20 cellular contexts compared by ENCODE assay signal in genomic region chr7:139397192-139397591, GRCh38.
"Had no signal": no experiment of that assay in that cellular context is flagged by ENCODE, and none has a peak within 500 bp of the region (broad histone marks: within the 10 kb centered on the region; RNA-seq: fewer than 3 reads in every experiment).

No MANE protein-coding gene starts in this region.

- H3K9me3 ChIP-seq: gastroesophageal sphincter, sigmoid colon, upper lobe of left lung had no signal

- H3K4me2 ChIP-seq: smooth muscle cell had no signal

- FAIRE-seq: islet of Langerhans, TTC549 had no signal

- H3K27ac Mint-ChIP-seq: activated naive CD8-positive, alpha-beta T cell treated with anti-CD3 and anti-CD28 coated beads, Interleukin-2, amount 10 ng/mL, durations not matched to agents 7 days and 5 days; activated T-cell treated with anti-CD3 and anti-CD28 coated beads, Interleukin-2, amount 50 U/mL, for 72 hours had no signal

- H3K27me3 ChIP-seq: gastroesophageal sphincter, sigmoid colon, upper lobe of left lung had no signal

- H3K4me3 ChIP-seq: gastroesophageal sphincter, sigmoid colon, SK-N-MC, smooth muscle cell, upper lobe of left lung had no signal

- H3K27ac ChIP-seq: epithelial cell of prostate, gastroesophageal sphincter, sigmoid colon, upper lobe of left lung, WERI-Rb-1 had no signal

- DNase-seq: activated CD4-positive, alpha-beta T cell treated with anti-CD3 and anti-CD28 coated beads for 1 hour; activated CD8-positive, alpha-beta memory T cell treated with anti-CD3 and anti-CD28 coated beads, Interleukin-2, amount 50 U/mL, for 48 hours; activated gamma-delta T cell; activated naive CD8-positive, alpha-beta T cell treated with anti-CD3 and anti-CD28 coated beads, Interleukin-2, amount 10 ng/mL, durations not matched to agents 7 days and 5 days; activated T-cell treated with anti-CD3 and anti-CD28 coated beads, Interleukin-2, amount 50 U/mL, for 72 hours; amygdala; head of caudate nucleus; left cardiac atrium; nucleus accumbens; sigmoid colon; stimulated activated CD4-positive, alpha-beta T cell treated with anti-CD3 and anti-CD28 coated beads, Interleukin-15, amount 100 ng/mL, for 24 hours; stimulated activated naive CD4-positive, alpha-beta T cell; upper lobe of left lung; WERI-Rb-1 had no signal

- H3K27me3 Mint-ChIP-seq: activated naive CD8-positive, alpha-beta T cell treated with anti-CD3 and anti-CD28 coated beads, Interleukin-2, amount 10 ng/mL, durations not matched to agents 7 days and 5 days had no signal

- H3K4me3 Mint-ChIP-seq: activated naive CD8-positive, alpha-beta T cell treated with anti-CD3 and anti-CD28 coated beads, Interleukin-2, amount 10 ng/mL, durations not matched to agents 7 days and 5 days; activated T-cell treated with anti-CD3 and anti-CD28 coated beads, Interleukin-2, amount 50 U/mL, for 72 hours had no signal

- H3K4me1 ChIP-seq: upper lobe of left lung had no signal

- ATAC-seq: activated T-cell treated with anti-CD3 and anti-CD28 coated beads, Interleukin-2, amount 50 U/mL, for 72 hours; gastroesophageal sphincter; left cardiac atrium had no signal

- H3K9me3 Mint-ChIP-seq: activated naive CD8-positive, alpha-beta T cell treated with anti-CD3 and anti-CD28 coated beads, Interleukin-2, amount 10 ng/mL, durations not matched to agents 7 days and 5 days; activated T-cell treated with anti-CD3 and anti-CD28 coated beads, Interleukin-2, amount 50 U/mL, for 72 hours had no signal
